ENCODE assay signal across 9 cellular contexts in genomic region chrX:103248553-103248952, GRCh38. TPM values are rescaled to one million over a fixed set of nuclear protein-coding genes. Genes with fewer than 3 reads are reported as not detected.
DNase-seq lines count a peak whose midpoint lies in the region; TF ChIP-seq lines count a peak whose summit lies in the region.
"Had no signal": no experiment of that assay in that cellular context is flagged by ENCODE, and none has a peak within 500 bp of the region (broad histone marks: within the 10 kb centered on the region; RNA-seq: fewer than 3 reads in every experiment).

No MANE protein-coding gene starts in this region.

- no peaks in the 10 kb centered on the region for H3K4me1 Mint-ChIP-seq in MCF 10A (ENCODE audit: insufficient read depth, unreplicated experiment)

- H3K27me3 ChIP-seq in breast epithelium (peaks cover 0 to 11% of the 10 kb centered on the region in 2 donors), Loucy (ENCODE audit: insufficient read depth, low read length, poor library complexity, severe bottlenecking) (no peaks in the 10 kb centered on the region), dorsolateral prefrontal cortex (peaks cover 0 to 40% (median 6%) of the 10 kb centered on the region in 45 donors)

- DNase-seq in MCF 10A (ENCODE audit: unreplicated experiment) (peak; percentile 24), breast epithelium (ENCODE audit: low spot score in 2 of 2) (no peak), dorsolateral prefrontal cortex (no peak), retinal pigment epithelial cell (ENCODE audit: low read depth) (peak; percentile 1), NCI-H187 (lab: John Stamatoyannopoulos, UW) (no peak), foreskin melanocyte (no peak), HK-2 (ENCODE audit: unreplicated experiment) (no peak)

- no peak overlapping the region for H3K4me2 ChIP-seq in Loucy (ENCODE audit: low read depth, low read length, poor library complexity, severe bottlenecking)

- peaks cover 10% of the 10 kb centered on the region for H4K20me1 ChIP-seq in Loucy (ENCODE audit: insufficient read depth, low read length, poor library complexity, severe bottlenecking)

- TF ChIP-seq CTCF in MCF 10A (IDR thresholded peaks at IDR 0.05; ENCODE audit: unreplicated experiment): peak; percentile 29
- TF ChIP-seq CTCF in breast epithelium (IDR thresholded peaks at IDR 0.05): peak in 1 of 3 donors; percentile 24
- TF ChIP-seq CTCF in Loucy (conservative IDR thresholded peaks at IDR 0.05; ENCODE audit: low read length): peak; percentile 59
- peak in 55 of 56 donors; percentile 17 to 74 (median 52) for TF ChIP-seq CTCF in dorsolateral prefrontal cortex (IDR thresholded peaks at IDR 0.05 in 54 of 56, conservative IDR thresholded peaks at IDR 0.05 in 2 of 56; ENCODE audit: low read depth in 1 of 56, partially characterized antibody in 56 of 56)
- TF ChIP-seq CTCF in retinal pigment epithelial cell (conservative IDR thresholded peaks at IDR 0.05; ENCODE audit: low read depth, low read length): peak; percentile 48

- H3K9me3 ChIP-seq in breast epithelium: no peaks in the 10 kb centered on the region
- no peaks in the 10 kb centered on the region for H3K9me3 ChIP-seq in Loucy (ENCODE audit: insufficient read depth, low read depth, low read length)

- H3K9me3 Mint-ChIP-seq in MCF 10A (ENCODE audit: unreplicated experiment): no peaks in the 10 kb centered on the region

- H2AFZ ChIP-seq in Loucy (ENCODE audit: low read length): no peak overlapping the region

- no TSS peak for BruUV-seq in MCF 10A (replicated peaks; lab: Mats Ljungman, UMichigan)

- no peak overlapping the region for H3K4me3 ChIP-seq in breast epithelium
- no peak overlapping the region for H3K4me3 ChIP-seq in Loucy (ENCODE audit: low read length, poor library complexity, severe bottlenecking)
- no peak overlapping the region for H3K4me3 ChIP-seq in dorsolateral prefrontal cortex
- H3K4me3 ChIP-seq in retinal pigment epithelial cell (ENCODE audit: low read length): no peak overlapping the region
- H3K4me3 ChIP-seq: skin epidermis had no signal

- H3K36me3 ChIP-seq in breast epithelium: no peaks in the 10 kb centered on the region
- no peaks in the 10 kb centered on the region for H3K36me3 ChIP-seq in Loucy (ENCODE audit: insufficient read depth, low read length)

- H3K79me2 ChIP-seq in Loucy (ENCODE audit: insufficient read depth, low read length): peaks cover 17% of the 10 kb centered on the region

- CTCF ChIA-PET in MCF 10A (lab: Yijun Ruan, JAX): interaction anchor here (1.0 to 1.1 kb wide), 2 partner anchors 9 to 31 kb away, joined by 3 to 4 read pairs; no protein-coding TSS in a partner anchor

- H3K9me2 ChIP-seq in Loucy (replicated peaks; ENCODE audit: low read depth, low read length): no peaks in the 10 kb centered on the region

- peaks cover 32% of the 10 kb centered on the region for H3K27me3 Mint-ChIP-seq in MCF 10A (ENCODE audit: insufficient read depth, unreplicated experiment)

- TF ChIP-seq POLR2A in breast epithelium (IDR thresholded peaks at IDR 0.05): no peak

- H3K9ac ChIP-seq in Loucy (ENCODE audit: low read depth, low read length, poor library complexity, severe bottlenecking): no peak overlapping the region

- H3K36me3 Mint-ChIP-seq in MCF 10A (ENCODE audit: insufficient read depth, unreplicated experiment): peaks cover 10% of the 10 kb centered on the region

- H3K27ac ChIP-seq in breast epithelium (no peak overlapping the region), dorsolateral prefrontal cortex (no peak overlapping the region)
- H3K27ac ChIP-seq: skin epidermis had no signal

- H3K4me3 Mint-ChIP-seq in MCF 10A (ENCODE audit: unreplicated experiment): no peak overlapping the region

- no peak overlapping the region for H3K27ac Mint-ChIP-seq in MCF 10A (ENCODE audit: low read depth, unreplicated experiment)

- POLR2A ChIA-PET in MCF 10A (lab: Yijun Ruan, JAX): interaction anchor here (0.7 to 0.9 kb wide), 2 partner anchors 13 to 194 kb away, joined by 3 read pairs; no protein-coding TSS in a partner anchor

- intact Hi-C loops in MCF 10A (cut with micrococcal nuclease) (loop anchor here (2.0 kb wide), 1 partner anchor 38 kb away; no protein-coding TSS in a partner anchor), breast epithelium (cut with DNase I; ENCODE audit: low total_unique reads) (no loop called here), dorsolateral prefrontal cortex (cut with DNase I) (loop anchor here in 1 of 2 donors (5.0 kb wide), 1 partner anchor 36 kb away; no protein-coding TSS in a partner anchor)

- H3K4me1 ChIP-seq in breast epithelium: no peaks in the 10 kb centered on the region
- H3K4me1 ChIP-seq in Loucy (ENCODE audit: insufficient read depth, low read length, poor library complexity, severe bottlenecking): peaks cover 5% of the 10 kb centered on the region

- H3F3A ChIP-seq in Loucy (ENCODE audit: low read depth): no peaks in the 10 kb centered on the region

RNA-seq across cellular contexts. Expression of gene TCEAL8, which starts 6.4 kb away (rescaled TPM):
- 20.2 and 22.1 TPM in 2 replicates for total RNA-seq in MCF 10A (2022)
- 10 to 100 TPM; 52.2 to 79.6 (median 58.5) TPM for total RNA-seq in breast epithelium
- total RNA-seq in dorsolateral prefrontal cortex: 10 to 100 TPM; 25.0 to 65.5 (median 52.4) TPM

RNA-seq across cellular contexts. Expression of gene TCEAL5, which starts 28.0 kb away (rescaled TPM):
- not detected in 2 replicates for total RNA-seq in MCF 10A (2022)
- 1 to 10 TPM in 1 of 3 donors, under 1 TPM in 1, not detected in 1; 0.88 to 1.3 TPM for total RNA-seq in breast epithelium
- 10 to 100 TPM; 21.5 to 80.7 (median 49.3) TPM for total RNA-seq in dorsolateral prefrontal cortex

RNA-seq across cellular contexts. Expression of gene BEX4, which starts 33.6 kb away (rescaled TPM):
- total RNA-seq in MCF 10A (2022): not detected in 2 replicates
- 10 to 100 TPM; 21.9 to 44.2 (median 41.9) TPM for total RNA-seq in breast epithelium
- 100 to 1,000 TPM in 113 of 120 experiments, 10 to 100 TPM in 7; 48.8 to 251 (median 170) TPM for total RNA-seq in dorsolateral prefrontal cortex

Comparison
In these comparisons a context has a peak if more than half of its experiments do, and no peak if none do; other contexts are left out.
1. DNase-seq: peak in MCF 10A (single experiment) and retinal pigment epithelial cell (single experiment); none in breast epithelium (0 of 2), dorsolateral prefrontal cortex (0 of 10), NCI-H187 (0 of 2), foreskin melanocyte (single experiment) and HK-2 (single experiment).
2. RNA of gene BEX4, which starts 33.6 kb away (total RNA-seq): 48.8 to 251 TPM in dorsolateral prefrontal cortex and 21.9 to 44.2 TPM in breast epithelium; not detected in MCF 10A; every median in the first group is over 10 times any median in the second.
3. RNA of gene TCEAL5, which starts 28.0 kb away (total RNA-seq): 21.5 to 80.7 TPM in dorsolateral prefrontal cortex; 0.88 to 1.3 TPM in breast epithelium and not detected in MCF 10A; every median in the first group is over 4 times any median in the second.